Comparison of ENCODE assay signal across 8 cellular contexts in genomic region chr2:54114936-54115283, GRCh38. TPM values are rescaled to one million over a fixed set of nuclear protein-coding genes. Genes with fewer than 3 reads are reported as not detected.
A peak's percentile ranks its signal among the peaks of the same experiment; 100 is the strongest.
DNase-seq lines count a peak whose midpoint lies in the region; ATAC-seq, FAIRE-seq and TF ChIP-seq lines count a peak whose summit lies in the region.

No MANE protein-coding gene starts in this region.

- ATAC-seq in CD8-positive, alpha-beta T cell: no peak
- no peak for ATAC-seq in GM19455 (IDR thresholded peaks at IDR 0.05; ENCODE audit: unreplicated experiment)

- no peak overlapping the region for H2BK15ac ChIP-seq in neuronal stem cell (ENCODE audit: low read length)

- H3K36me3 Mint-ChIP-seq in CD8-positive, alpha-beta T cell: peaks cover 21% of the 10 kb centered on the region

- H3K27ac Mint-ChIP-seq in CD8-positive, alpha-beta T cell: peak overlapping the region; percentile 100

- H2BK12ac ChIP-seq in neuronal stem cell (ENCODE audit: low read length): no peak overlapping the region

- H3K4me3 Mint-ChIP-seq in CD8-positive, alpha-beta T cell: peak overlapping the region; percentile 98

- H3K18ac ChIP-seq in neuronal stem cell (ENCODE audit: low read length): no peak overlapping the region

- no peaks in the 10 kb centered on the region for H3K27me3 Mint-ChIP-seq in CD8-positive, alpha-beta T cell (ENCODE audit: low read depth)

- no CpG with 5 or more reads among the region's 3 CpGs for WGBS in neuronal stem cell (ENCODE audit: extremely low coverage in 2 of 2, insufficient read length in 2 of 2, insufficient replicate concordance in 1 of 2), 2 donors

- no peak overlapping the region for H2BK5ac ChIP-seq in neuronal stem cell (ENCODE audit: low read length)

- no peaks in the 10 kb centered on the region for H3K27me3 ChIP-seq in CD8-positive, alpha-beta T cell (ENCODE audit: insufficient read depth, low read length)
- H3K27me3 ChIP-seq in dorsolateral prefrontal cortex (no peaks in the 10 kb centered on the region), neuronal stem cell (ENCODE audit: control insufficient read depth in 3 of 3, insufficient read depth in 3 of 3, low read depth in 1 of 3, low read length in 3 of 3) (no peaks in the 10 kb centered on the region)

- no peaks in the 10 kb centered on the region for H3K36me3 ChIP-seq in CD8-positive, alpha-beta T cell (ENCODE audit: insufficient read depth, low read length)
- H3K36me3 ChIP-seq in neuronal stem cell (replicated peaks in 1 of 2; ENCODE audit: control insufficient read depth in 2 of 2, insufficient read depth in 2 of 2, low read length in 2 of 2): no peaks in the 10 kb centered on the region

- TF ChIP-seq POLR2A in GM12892 (IDR thresholded peaks at IDR 0.05; ENCODE audit: low read depth, low read length): no peak

- no peak overlapping the region for H3K14ac ChIP-seq in neuronal stem cell (ENCODE audit: low read length)

- no peak overlapping the region for H3K4ac ChIP-seq in neuronal stem cell (ENCODE audit: low read length)

- CTCF ChIA-PET in CD8-positive, alpha-beta T cell (lab: Charles Lee): interaction anchor here (1.3 kb wide), 1 partner anchor 723 kb away, joined by 4 read pairs; no protein-coding TSS in a partner anchor

- H3K4me3 ChIP-seq in CD8-positive, alpha-beta T cell (ENCODE audit: low read depth, low read length): peak overlapping the region; percentile 93
- peak overlapping the region; percentile 65 for H3K4me3 ChIP-seq in LNCaP clone FGC (ENCODE audit: low read depth, low read length)
- H3K4me3 ChIP-seq in dorsolateral prefrontal cortex: peak overlapping the region; percentile 59 to 93 (median 80)
- peak overlapping the region; percentile 82 to 91 for H3K4me3 ChIP-seq in neuronal stem cell (ENCODE audit: low read length in 2 of 2)

- no peak overlapping the region for H4K91ac ChIP-seq in neuronal stem cell (ENCODE audit: low read depth, low read length, poor library complexity)

- H2BK120ac ChIP-seq in neuronal stem cell (ENCODE audit: low read depth, low read length): no peak overlapping the region

- no peak overlapping the region for H2AK5ac ChIP-seq in neuronal stem cell (ENCODE audit: low read depth, low read length)

- no peak for FAIRE-seq in GM12892 (lab: Jason Lieb, UNC)

- TF ChIP-seq CTCF in CD8-positive, alpha-beta T cell (IDR thresholded peaks at IDR 0.05): no peak
- TF ChIP-seq CTCF in LNCaP clone FGC (IDR thresholded peaks at IDR 0.05; ENCODE audit: control insufficient read depth, extremely low read depth, insufficient read depth): no peak
- TF ChIP-seq CTCF in dorsolateral prefrontal cortex (IDR thresholded peaks at IDR 0.05 in 54 of 56, conservative IDR thresholded peaks at IDR 0.05 in 2 of 56; ENCODE audit: low read depth in 1 of 56, partially characterized antibody in 56 of 56): no peak

- POLR2A ChIA-PET in CD8-positive, alpha-beta T cell (lab: Charles Lee): interaction anchor here (1.4 to 1.9 kb wide), 4 partner anchors 8 to 214 kb away, joined by 3 to 10 read pairs (median 6); no protein-coding TSS in a partner anchor

- H3K9me3 Mint-ChIP-seq in CD8-positive, alpha-beta T cell: peaks cover 5% of the 10 kb centered on the region

- peak overlapping the region; percentile 94 for H3K27ac ChIP-seq in CD8-positive, alpha-beta T cell (ENCODE audit: low read depth, low read length)
- peak overlapping the region; percentile 94 to 100 (median 100) for H3K27ac ChIP-seq in dorsolateral prefrontal cortex
- peak overlapping the region; percentile 99 for H3K27ac ChIP-seq in neuronal stem cell (replicated peaks; ENCODE audit: low read length)

- peak overlapping the region; percentile 96 for H2AFZ ChIP-seq in neuronal stem cell (ENCODE audit: low read length)

- no peak overlapping the region for H3K9ac ChIP-seq in neuronal stem cell (ENCODE audit: low read depth, low read length, poor library complexity)

- no peak for DNase-seq in CD8-positive, alpha-beta T cell
- DNase-seq in LNCaP clone FGC (ENCODE audit: low read depth): no peak
- DNase-seq in dorsolateral prefrontal cortex: no peak
- DNase-seq in neuronal stem cell (ENCODE audit: low spot score): no peak
- no peak for DNase-seq in NCI-H146 treated with DMSO at 0.1 percent for 48 hours (lab: John Stamatoyannopoulos, UW; ENCODE audit: unreplicated experiment)
- no peak for DNase-seq in central memory CD4-positive, alpha-beta T cell
- no peak for DNase-seq in GM12892 (ENCODE audit: insufficient read length)

- H3K4me1 ChIP-seq in CD8-positive, alpha-beta T cell (ENCODE audit: insufficient read depth, low read length): peaks cover 5% of the 10 kb centered on the region
- peaks cover 0 to 2% of the 10 kb centered on the region in 2 donors for H3K4me1 ChIP-seq in neuronal stem cell (ENCODE audit: control insufficient read depth in 2 of 2, insufficient read depth in 1 of 2, low read depth in 1 of 2, low read length in 2 of 2)

- peaks cover 22% of the 10 kb centered on the region for H3K4me1 Mint-ChIP-seq in CD8-positive, alpha-beta T cell (ENCODE audit: low read depth)

- H3K23ac ChIP-seq in neuronal stem cell (ENCODE audit: low read depth, low read length, poor library complexity): no peak overlapping the region

- no peak overlapping the region for H4K8ac ChIP-seq in neuronal stem cell (ENCODE audit: low read depth, low read length)

- no peaks in the 10 kb centered on the region for H3K79me1 ChIP-seq in neuronal stem cell (ENCODE audit: low read depth, low read length)

- peak overlapping the region; percentile 49 for H3K4me2 ChIP-seq in neuronal stem cell (ENCODE audit: insufficient read depth, low read length, poor library complexity, severe bottlenecking)

- H3K9me3 ChIP-seq in CD8-positive, alpha-beta T cell (ENCODE audit: low read length): no peaks in the 10 kb centered on the region
- peaks cover 4 to 7% of the 10 kb centered on the region in 2 donors for H3K9me3 ChIP-seq in neuronal stem cell (replicated peaks in 1 of 2; ENCODE audit: control insufficient read depth in 2 of 2, insufficient read depth in 1 of 2, low read depth in 1 of 2, low read length in 2 of 2)

- intact Hi-C loops in CD8-positive, alpha-beta T cell (cut with DNase I, micrococcal nuclease): loop anchor here (1.0 to 10.0 kb wide), 20 partner anchors 121 to 1502 kb away; partner anchors contain the start of genes ASB3 (in 2 of the 2), EML6 (in 2 of the 2), PPP4R3B (in 2 of the 2) and CFAP36 (in 1 of the 2)
- intact Hi-C loops in dorsolateral prefrontal cortex (cut with DNase I): loop anchor here (5.0 to 10.0 kb wide), 4 partner anchors 220 to 592 kb away; partner anchors contain the start of gene SPTBN1 (in 1 of the 2)

RNA-seq across cellular contexts. Expression of gene ACYP2, which starts 0.5 kb away (rescaled TPM):
- total RNA-seq in CD8-positive, alpha-beta T cell: 10 to 100 TPM; 10.2 to 10.4 TPM
- 10 to 100 TPM; 51.6 to 88.2 (median 68.5) TPM for total RNA-seq in dorsolateral prefrontal cortex
- 14.2 TPM for polyA plus RNA-seq in neuronal stem cell (2013, experiment 1 of 2)
- 14.8 TPM for polyA plus RNA-seq in neuronal stem cell (2013, experiment 2 of 2)
- 3.0 TPM for polyA plus RNA-seq in GM12892 (2012; ENCODE audit: missing spikeins)

Comparison
In these comparisons a context has a peak if more than half of its experiments do, and no peak if none do; other contexts are left out.
1. RNA of gene ACYP2, which starts 0.5 kb away (total RNA-seq): 51.6 to 88.2 TPM in dorsolateral prefrontal cortex; 10.2 to 10.4 TPM in CD8-positive, alpha-beta T cell; every median in the first group is over 4 times any median in the second.
2. Peak in every context shown above with its lines, with median percentiles within 50 percentile points of each other: H3K27ac ChIP-seq and H3K4me3 ChIP-seq.